In the genomic region with DNA sequence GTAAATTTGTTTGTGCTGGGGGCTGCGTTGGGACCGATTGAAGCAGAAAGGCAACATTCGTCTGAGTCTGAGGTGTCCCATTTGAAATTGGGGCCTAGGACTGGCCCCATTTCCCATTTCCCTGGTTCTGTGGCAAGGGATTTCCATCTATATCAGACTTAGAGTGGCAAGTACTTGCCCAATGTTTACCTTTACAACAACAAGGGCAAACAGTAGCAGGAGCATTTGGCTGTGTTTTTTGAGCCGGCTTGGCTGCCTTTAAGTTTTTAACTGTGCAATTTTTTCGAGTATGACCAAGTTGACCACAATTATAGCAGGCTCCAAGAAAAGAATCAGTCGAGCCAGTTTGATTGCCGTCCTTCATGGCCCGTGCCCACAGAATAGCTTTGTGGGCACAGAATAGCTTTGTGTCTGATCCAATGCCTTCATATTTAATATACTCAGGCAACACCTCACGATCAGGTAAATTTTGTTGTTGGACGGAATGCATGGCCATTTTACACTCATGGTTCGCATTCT, we compare ENCODE assay signal across 18 cellular contexts. TPM values are rescaled to one million over a fixed set of nuclear protein-coding genes. Genes with fewer than 3 reads are reported as not detected.
DNase-seq lines count a peak whose midpoint lies in the region; ATAC-seq, FAIRE-seq and TF ChIP-seq lines count a peak whose summit lies in the region.
"Had no signal": no experiment of that assay in that cellular context is flagged by ENCODE, and none has a peak within 500 bp of the region (broad histone marks: within the 10 kb centered on the region; RNA-seq: fewer than 3 reads in every experiment).

No MANE protein-coding gene starts in this region.

- peak overlapping the region in 2 of 3 donors; percentile 37 to 58 for H3K27ac ChIP-seq in right lobe of liver
- H3K27ac ChIP-seq in upper lobe of right lung, result no peak overlapping the region
- H3K27ac ChIP-seq: 22Rv1, A549, C4-2B, GM23248 had no signal

- intact Hi-C loops in right lobe of liver (cut with DNase I) (no loop called here), upper lobe of right lung (cut with DNase I) (no loop called here), lower leg skin (cut with DNase I; ENCODE audit: low total_unique reads) (no loop called here)

- DNase-seq in DMS79 (lab: John Stamatoyannopoulos, UW), result peak; percentile 69
- DNase-seq in left lobe of liver (ENCODE audit: low spot score), result peak; percentile 53
- DNase-seq in right lobe of liver, result peak in 1 of 3 donors; percentile 51
- DNase-seq in upper lobe of right lung, result peak; percentile 11
- DNase-seq in NK-92 treated with Interleukin-12 subunit alpha and Interleukin-12 subunit beta, amount 100 ng/mL, for 24 hours (lab: John Stamatoyannopoulos, UW), result no peak
- DNase-seq in lower leg skin (ENCODE audit: low spot score in 2 of 2), result no peak
- no peak for DNase-seq in GM19239 (ENCODE audit: insufficient read length, low spot score)
- DNase-seq: AML-193; Caco-2; CD4-positive, alpha-beta T cell; GM23248 had no signal

- H3K4me3 ChIP-seq in right lobe of liver, result no peak overlapping the region
- H3K4me3 ChIP-seq in upper lobe of right lung, result no peak overlapping the region
- H3K4me3 ChIP-seq in lower leg skin (ENCODE audit: low read depth, poor library complexity, severe bottlenecking), result no peak overlapping the region
- H3K4me3 ChIP-seq: A549, GM12878, GM23248, HAP-1 had no signal

- H3K27me3 ChIP-seq in right lobe of liver (no peaks in the 10 kb centered on the region), upper lobe of right lung (no peaks in the 10 kb centered on the region)

- H3K36me3 ChIP-seq in right lobe of liver (no peaks in the 10 kb centered on the region), upper lobe of right lung (no peaks in the 10 kb centered on the region)
- H3K36me3 ChIP-seq: HAP-1 had no signal

- peak; percentile 58 for ATAC-seq in left lobe of liver
- peak; percentile 32 to 55 (median 49) for ATAC-seq in right lobe of liver
- no peak for ATAC-seq in upper lobe of right lung
- ATAC-seq: A549, GM12878 had no signal

- no peak for FAIRE-seq in GM19239 (lab: Jason Lieb, UNC)
- FAIRE-seq: A549, D721Med, GM12878 had no signal

- TF ChIP-seq POLR2A in right lobe of liver (IDR thresholded peaks at IDR 0.05), result no peak
- no peak for TF ChIP-seq POLR2A in lower leg skin (IDR thresholded peaks at IDR 0.05)

- H3K9me3 ChIP-seq in right lobe of liver (peaks cover 0 to 6% (median 0%) of the 10 kb centered on the region in 4 donors), upper lobe of right lung (peaks cover 5% of the 10 kb centered on the region)
- H3K9me3 ChIP-seq: A549 had no signal

- WGBS in right lobe of liver (ENCODE audit: insufficient coverage, low coverage, low lambda C conversion rate, missing lambda C conversion rate), result 50% methylated on average over 11 of the region's 11 CpGs
- whole genome bisulfite sequencing in lower leg skin, 2 donors, result 88 to 92% methylated on average over 11 of the region's 11 CpGs

- TF ChIP-seq CTCF in right lobe of liver (IDR thresholded peaks at IDR 0.05) (no peak), upper lobe of right lung (IDR thresholded peaks at IDR 0.05) (no peak), lower leg skin (IDR thresholded peaks at IDR 0.05) (no peak)

- peaks cover 0 to 55% (median 11%) of the 10 kb centered on the region in 4 donors for H3K4me1 ChIP-seq in right lobe of liver
- H3K4me1 ChIP-seq in upper lobe of right lung, result peaks cover 3% of the 10 kb centered on the region
- H3K4me1 ChIP-seq: A549, HAP-1 had no signal

RNA-seq across cellular contexts. Expression of a gene that starts 4.7 kb away (rescaled TPM):
- total RNA-seq in left lobe of liver (3.7 TPM), right lobe of liver (1 to 10 TPM in 4 of 6 experiments, under 1 TPM in 2; 0.61 to 4.2 (median 1.5) TPM), upper lobe of right lung (1.9 TPM), lower leg skin (under 1 TPM in 1 of 4 donors, not detected in 3; 0.26 TPM)
- total RNA-seq: Caco-2; CD4-positive, alpha-beta T cell; GM23248; H4 had no signal

RNA-seq across cellular contexts. Expression of a gene that starts 12.2 kb away (rescaled TPM):
- total RNA-seq in left lobe of liver (17.0 TPM), right lobe of liver (10 to 100 TPM; 14.2 to 36.4 (median 28.1) TPM), upper lobe of right lung (22.1 TPM), lower leg skin (10 to 100 TPM; 11.7 to 34.5 (median 24.9) TPM)

RNA-seq across cellular contexts. Expression of a gene that starts 27.4 kb away (rescaled TPM):
- total RNA-seq in left lobe of liver (7.5 TPM), right lobe of liver (10 to 100 TPM in 4 of 6 experiments, 1 to 10 TPM in 2; 5.3 to 23.2 (median 14.4) TPM), upper lobe of right lung (2.5 TPM), lower leg skin (1 to 10 TPM; 1.8 to 5.1 (median 3.9) TPM)
- total RNA-seq: H4 had no signal

Comparison
In these comparisons a context has a peak if more than half of its experiments do, and no peak if none do; other contexts are left out.
1. DNase-seq: peak in DMS79 (single experiment), left lobe of liver (single experiment) and upper lobe of right lung (single experiment); none in NK-92 treated with Interleukin-12 subunit alpha and Interleukin-12 subunit beta, amount 100 ng/mL, for 24 hours (single experiment), lower leg skin (0 of 2) and GM19239 (single experiment).